1 cellular context compared by ENCODE assay signal in the genomic region with DNA sequence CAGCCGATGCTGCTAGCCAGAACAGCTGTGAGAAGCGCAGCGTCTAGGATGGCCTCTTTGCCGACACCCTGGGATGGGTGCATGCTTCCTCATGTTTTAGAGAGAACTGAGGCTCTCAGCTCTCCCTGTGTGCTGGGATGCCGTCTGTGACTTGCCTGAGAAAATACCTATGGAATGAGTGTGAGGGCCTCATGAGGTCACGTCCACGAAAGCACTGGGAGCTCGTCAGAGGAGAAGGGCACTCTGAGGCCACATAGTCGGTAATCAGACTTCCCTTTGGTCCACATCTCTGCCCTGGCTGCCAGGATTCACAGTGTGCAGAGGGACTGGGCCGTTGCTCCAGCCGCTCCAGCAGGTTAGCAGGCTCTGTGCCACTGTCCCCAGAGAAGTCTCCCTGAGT.
TF ChIP-seq lines count a peak whose summit lies in the region.

No MANE protein-coding gene starts in this region.

TF ChIP-seq in HCT116, 20 proteins besides CTCF, POLR2A, EP300 and RAD21 (continued from another document):
- TF ChIP-seq, protein P1, sequence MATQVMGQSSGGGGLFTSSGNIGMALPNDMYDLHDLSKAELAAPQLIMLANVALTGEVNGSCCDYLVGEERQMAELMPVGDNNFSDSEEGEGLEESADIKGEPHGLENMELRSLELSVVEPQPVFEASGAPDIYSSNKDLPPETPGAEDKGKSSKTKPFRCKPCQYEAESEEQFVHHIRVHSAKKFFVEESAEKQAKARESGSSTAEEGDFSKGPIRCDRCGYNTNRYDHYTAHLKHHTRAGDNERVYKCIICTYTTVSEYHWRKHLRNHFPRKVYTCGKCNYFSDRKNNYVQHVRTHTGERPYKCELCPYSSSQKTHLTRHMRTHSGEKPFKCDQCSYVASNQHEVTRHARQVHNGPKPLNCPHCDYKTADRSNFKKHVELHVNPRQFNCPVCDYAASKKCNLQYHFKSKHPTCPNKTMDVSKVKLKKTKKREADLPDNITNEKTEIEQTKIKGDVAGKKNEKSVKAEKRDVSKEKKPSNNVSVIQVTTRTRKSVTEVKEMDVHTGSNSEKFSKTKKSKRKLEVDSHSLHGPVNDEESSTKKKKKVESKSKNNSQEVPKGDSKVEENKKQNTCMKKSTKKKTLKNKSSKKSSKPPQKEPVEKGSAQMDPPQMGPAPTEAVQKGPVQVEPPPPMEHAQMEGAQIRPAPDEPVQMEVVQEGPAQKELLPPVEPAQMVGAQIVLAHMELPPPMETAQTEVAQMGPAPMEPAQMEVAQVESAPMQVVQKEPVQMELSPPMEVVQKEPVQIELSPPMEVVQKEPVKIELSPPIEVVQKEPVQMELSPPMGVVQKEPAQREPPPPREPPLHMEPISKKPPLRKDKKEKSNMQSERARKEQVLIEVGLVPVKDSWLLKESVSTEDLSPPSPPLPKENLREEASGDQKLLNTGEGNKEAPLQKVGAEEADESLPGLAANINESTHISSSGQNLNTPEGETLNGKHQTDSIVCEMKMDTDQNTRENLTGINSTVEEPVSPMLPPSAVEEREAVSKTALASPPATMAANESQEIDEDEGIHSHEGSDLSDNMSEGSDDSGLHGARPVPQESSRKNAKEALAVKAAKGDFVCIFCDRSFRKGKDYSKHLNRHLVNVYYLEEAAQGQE (IDR thresholded peaks at IDR 0.05; ENCODE audit: low read depth) = no peak
- no peak for TF ChIP-seq FOSL1 (IDR thresholded peaks at IDR 0.05; ENCODE audit: low read depth)
- no peak for TF ChIP-seq YY1 (IDR thresholded peaks at IDR 0.05; ENCODE audit: extremely low read depth, insufficient replicate concordance, low read depth, low read length)
- TF ChIP-seq JUND (IDR thresholded peaks at IDR 0.05) = no peak
- TF ChIP-seq, protein P2, sequence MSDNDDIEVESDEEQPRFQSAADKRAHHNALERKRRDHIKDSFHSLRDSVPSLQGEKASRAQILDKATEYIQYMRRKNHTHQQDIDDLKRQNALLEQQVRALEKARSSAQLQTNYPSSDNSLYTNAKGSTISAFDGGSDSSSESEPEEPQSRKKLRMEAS (IDR thresholded peaks at IDR 0.05) = no peak
- TF ChIP-seq ZFX (IDR thresholded peaks at IDR 0.05) = no peak
- no peak for TF ChIP-seq TCF7L2 (IDR thresholded peaks at IDR 0.05; ENCODE audit: borderline replicate concordance, extremely low read depth, insufficient read depth, insufficient read length)
